In genomic region chr4:8504279-8505007, GRCh38 we compare ENCODE assay signal across 10 cellular contexts.
DNase-seq lines count a peak whose midpoint lies in the region; ATAC-seq and TF ChIP-seq lines count a peak whose summit lies in the region.
"Had no signal": no experiment of that assay in that cellular context is flagged by ENCODE, and none has a peak within 500 bp of the region (broad histone marks: within the 10 kb centered on the region; RNA-seq: fewer than 3 reads in every experiment).

No MANE protein-coding gene starts in this region.

- H3K27me3 Mint-ChIP-seq in T-helper 17 cell (no peaks in the 10 kb centered on the region), T-cell (no peaks in the 10 kb centered on the region)
- H3K27me3 Mint-ChIP-seq: activated CD4-positive, alpha-beta memory T cell treated with anti-CD3 and anti-CD28 coated beads for 36 hours had no signal

- peaks cover 52% of the 10 kb centered on the region for H3K4me1 ChIP-seq in left ventricle myocardium inferior
- H3K4me1 ChIP-seq in vagina = peaks cover 45% of the 10 kb centered on the region
- H3K4me1 ChIP-seq in A673 (ENCODE audit: insufficient read depth, low read length, poor library complexity, severe bottlenecking) = no peaks in the 10 kb centered on the region

- intact Hi-C loops in left cardiac atrium (cut with DNase I) (no loop called here), left ventricle myocardium inferior (cut with micrococcal nuclease) (no loop called here), vagina (cut with DNase I) (no loop called here), A673 (cut with micrococcal nuclease; ENCODE audit: unreplicated experiment) (no loop called here)

- H3K27me3 ChIP-seq in left ventricle myocardium inferior (ENCODE audit: low read depth) (no peaks in the 10 kb centered on the region), vagina (no peaks in the 10 kb centered on the region), A673 (replicated peaks; ENCODE audit: insufficient read depth, low read depth, low read length, poor library complexity) (peaks cover 15% of the 10 kb centered on the region)

- H3K4me3 ChIP-seq in left ventricle myocardium inferior (no peak overlapping the region), vagina (no peak overlapping the region), A673 (ENCODE audit: low read depth, low read length, poor library complexity, severe bottlenecking) (no peak overlapping the region)

- H3K27ac Mint-ChIP-seq in T-helper 17 cell = no peak overlapping the region
- H3K27ac Mint-ChIP-seq in T-cell = no peak overlapping the region
- H3K27ac Mint-ChIP-seq: activated CD4-positive, alpha-beta memory T cell treated with anti-CD3 and anti-CD28 coated beads for 36 hours had no signal

- H3K4me1 Mint-ChIP-seq in T-helper 17 cell = peaks cover 2% of the 10 kb centered on the region
- no peaks in the 10 kb centered on the region for H3K4me1 Mint-ChIP-seq in T-cell

- no TSS peak for BruUV-seq in A673 (replicated peaks; lab: Mats Ljungman, UMichigan)

- no peaks in the 10 kb centered on the region for H3K9me3 Mint-ChIP-seq in T-cell
- H3K9me3 Mint-ChIP-seq: activated CD4-positive, alpha-beta memory T cell treated with anti-CD3 and anti-CD28 coated beads for 36 hours had no signal

- TF ChIP-seq CTCF in left ventricle myocardium inferior (IDR thresholded peaks at IDR 0.05; ENCODE audit: borderline replicate concordance) (no peak), vagina (IDR thresholded peaks at IDR 0.05) (no peak), A673 (conservative IDR thresholded peaks at IDR 0.05; ENCODE audit: low read depth, low read length) (no peak)

- POLR2A ChIA-PET in A673 (lab: Charles Lee; ENCODE audit: low non-redundant PET) (no interaction called here), T-cell (lab: Charles Lee) (no interaction called here)

- H3K27ac ChIP-seq in left ventricle myocardium inferior (replicated peaks) (no peak overlapping the region), vagina (peak overlapping the region; percentile 87), A673 (ENCODE audit: low read depth, low read length, poor library complexity, severe bottlenecking) (no peak overlapping the region)

- H3K36me3 Mint-ChIP-seq in T-helper 17 cell (ENCODE audit: low read depth) (peaks cover 7% of the 10 kb centered on the region), T-cell (no peaks in the 10 kb centered on the region)
- H3K36me3 Mint-ChIP-seq: activated CD4-positive, alpha-beta memory T cell treated with anti-CD3 and anti-CD28 coated beads for 36 hours had no signal

- TF ChIP-seq POLR2A in vagina (IDR thresholded peaks at IDR 0.05) = no peak

- H3K9me3 ChIP-seq in left ventricle myocardium inferior (replicated peaks) = no peaks in the 10 kb centered on the region
- no peaks in the 10 kb centered on the region for H3K9me3 ChIP-seq in vagina
- no peaks in the 10 kb centered on the region for H3K9me3 ChIP-seq in T-helper 17 cell (ENCODE audit: control insufficient read depth, low read length, poor library complexity, severe bottlenecking)
- no peaks in the 10 kb centered on the region for H3K9me3 ChIP-seq in A673 (ENCODE audit: low read depth, low read length, poor library complexity, severe bottlenecking)

- peak; percentile 9 to 20 for ATAC-seq in left cardiac atrium
- ATAC-seq in T-helper 17 cell = no peak
- ATAC-seq in T-cell (replicated peaks in 1 of 4) = no peak

- DNase-seq in left cardiac atrium (no peak), left ventricle myocardium inferior (no peak), NCI-H345 (lab: John Stamatoyannopoulos, UW) (peak; percentile 75), kidney tubule cell (ENCODE audit: low spot score) (peak; percentile 42), vagina (ENCODE audit: extremely low spot score in 2 of 2) (no peak), T-helper 17 cell (no peak), A673 (ENCODE audit: low spot score) (no peak), T-cell (no peak)
- DNase-seq: activated CD4-positive, alpha-beta memory T cell treated with anti-CD3 and anti-CD28 coated beads for 36 hours; T-helper 1 cell had no signal

- H3K4me3 Mint-ChIP-seq in T-helper 17 cell (no peak overlapping the region), T-cell (no peak overlapping the region)
- H3K4me3 Mint-ChIP-seq: activated CD4-positive, alpha-beta memory T cell treated with anti-CD3 and anti-CD28 coated beads for 36 hours had no signal

- CTCF ChIA-PET in A673 (lab: Charles Lee) = interaction anchor here (1.0 kb wide), 1 partner anchor 35 kb away, joined by 3 read pairs; no protein-coding TSS in a partner anchor
- CTCF ChIA-PET in T-cell (lab: Charles Lee) = no interaction called here

- H3K36me3 ChIP-seq in left ventricle myocardium inferior (no peaks in the 10 kb centered on the region), vagina (no peaks in the 10 kb centered on the region), A673 (ENCODE audit: insufficient read depth, low read length, poor library complexity, severe bottlenecking) (no peaks in the 10 kb centered on the region)

Comparison
In these comparisons a context has a peak if more than half of its experiments do, and no peak if none do; other contexts are left out.
1. ATAC-seq: peak in left cardiac atrium (2 of 2); none in T-helper 17 cell (single experiment) and T-cell (0 of 4).
2. DNase-seq: peak in NCI-H345 (single experiment) and kidney tubule cell (single experiment); none in left cardiac atrium (single experiment), left ventricle myocardium inferior (single experiment), vagina (0 of 2), T-helper 17 cell (0 of 3), A673 (single experiment) and T-cell (0 of 34).